Comparison of ENCODE assay signal across 14 cellular contexts in genomic region chr3:195194559-195195161, GRCh38.
DNase-seq lines count a peak whose midpoint lies in the region; ATAC-seq and TF ChIP-seq lines count a peak whose summit lies in the region.
"Had no signal": no experiment of that assay in that cellular context is flagged by ENCODE, and none has a peak within 500 bp of the region (broad histone marks: within the 10 kb centered on the region; RNA-seq: fewer than 3 reads in every experiment).

No MANE protein-coding gene starts in this region.

- CTCF ChIA-PET in RWPE1 (lab: Yijun Ruan, JAX), result interaction anchor here (0.6 kb wide), 2 partner anchors 41 to 210 kb away, joined by 3 read pairs; no protein-coding TSS in a partner anchor

- H3K4me2 ChIP-seq in OCI-LY3 (ENCODE audit: low read length), result peak overlapping the region; percentile 75

- intact Hi-C loops in Right ventricle myocardium superior (cut with DNase I), result no loop called here

- peaks cover 9% of the 10 kb centered on the region; the same call in 1 of the 2 replicates for H3K79me2 ChIP-seq in OCI-LY3 (ENCODE audit: low read length)

- H4K20me1 ChIP-seq in OCI-LY3 (ENCODE audit: insufficient read depth, low read length), result no peaks in the 10 kb centered on the region

- no peaks in the 10 kb centered on the region for H3K9me3 ChIP-seq in cardiac muscle cell (ENCODE audit: low read depth)
- peaks cover 6% of the 10 kb centered on the region; the same call in 1 of the 2 replicates for H3K9me3 ChIP-seq in OCI-LY3 (ENCODE audit: insufficient read depth, low read length)
- no peaks in the 10 kb centered on the region for H3K9me3 ChIP-seq in ectodermal cell (ENCODE audit: control insufficient read depth, low read length)
- H3K9me3 ChIP-seq: testis had no signal

- H3K4me1 ChIP-seq in cardiac muscle cell (ENCODE audit: low read depth), result peaks cover 6% of the 10 kb centered on the region
- peaks cover 28% of the 10 kb centered on the region for H3K4me1 ChIP-seq in OCI-LY3 (ENCODE audit: low read length)
- peaks cover 15% of the 10 kb centered on the region for H3K4me1 ChIP-seq in ectodermal cell (ENCODE audit: control insufficient read depth, insufficient read depth, low read length)
- H3K4me1 ChIP-seq: testis had no signal

- POLR2A ChIA-PET in RWPE1 (lab: Yijun Ruan, JAX; ENCODE audit: low non-redundant PET), result no interaction called here

- 86 to 96% methylated on average over 6 to 8 of the region's 8 CpGs for WGBS in ectodermal cell, 2 experiments

- no peak for DNase-seq in cardiac muscle cell (ENCODE audit: low read depth in 1 of 2, low spot score in 1 of 2)
- no peak for DNase-seq in Right ventricle myocardium superior
- DNase-seq in stimulated activated naive CD8-positive, alpha-beta T cell treated with anti-CD3 and anti-CD28 coated beads, Interleukin-15, Interleukin-2, amounts not matched to agents 100 U/mL and 50 U/mL, for 24 hours, result no peak
- DNase-seq in RWPE1 (ENCODE audit: low spot score), result no peak
- no peak for DNase-seq in ecto neural progenitor cell (ENCODE audit: low spot score)
- DNase-seq: erythroblast; immature natural killer cell; naive thymus-derived CD4-positive, alpha-beta T cell; stimulated activated CD4-positive, alpha-beta T cell treated with anti-CD3 and anti-CD28 coated beads, Interleukin-1b, Interleukin-23, amount 100 ng/mL, for 48 hours; testis; WERI-Rb-1 had no signal

- no peaks in the 10 kb centered on the region for H3K36me3 ChIP-seq in cardiac muscle cell
- H3K36me3 ChIP-seq in OCI-LY3 (replicated peaks; ENCODE audit: low read depth, low read length), result peaks cover 5% of the 10 kb centered on the region
- no peaks in the 10 kb centered on the region for H3K36me3 ChIP-seq in ectodermal cell (ENCODE audit: control insufficient read depth, insufficient read depth, low read length)
- H3K36me3 ChIP-seq: WERI-Rb-1 had no signal

- H3K27ac ChIP-seq in cardiac muscle cell, result peak overlapping the region; percentile 39
- H3K27ac ChIP-seq in OCI-LY3 (ENCODE audit: low read length), result peak overlapping the region; percentile 28
- peak overlapping the region; percentile 27 for H3K27ac ChIP-seq in ectodermal cell (ENCODE audit: insufficient read depth, low read depth, low read length, poor library complexity, severe bottlenecking)
- no peak overlapping the region for H3K27ac ChIP-seq in RWPE1
- H3K27ac ChIP-seq: testis, WERI-Rb-1 had no signal

- H2AFZ ChIP-seq in OCI-LY3 (ENCODE audit: low read depth, low read length), result peak overlapping the region; percentile 50; the same call in 1 of the 2 replicates

- H3K27me3 ChIP-seq in cardiac muscle cell (no peaks in the 10 kb centered on the region), OCI-LY3 (ENCODE audit: low read depth, low read length) (no peaks in the 10 kb centered on the region), ectodermal cell (ENCODE audit: control insufficient read depth, insufficient read depth, low read length, poor library complexity, severe bottlenecking) (no peaks in the 10 kb centered on the region)
- H3K27me3 ChIP-seq: testis had no signal

- peak overlapping the region; percentile 24; the same call in 1 of the 2 replicates for H3K9ac ChIP-seq in OCI-LY3 (ENCODE audit: low read length)

- ATAC-seq in Right ventricle myocardium superior (ENCODE audit: poor library complexity), result no peak
- ATAC-seq in stimulated activated naive CD8-positive, alpha-beta T cell treated with anti-CD3 and anti-CD28 coated beads, Interleukin-15, Interleukin-2, amounts not matched to agents 100 U/mL and 50 U/mL, for 24 hours, result peak; percentile 85
- ATAC-seq in GM19395 (IDR thresholded peaks at IDR 0.05; ENCODE audit: unreplicated experiment), result no peak
- ATAC-seq: naive thymus-derived CD4-positive, alpha-beta T cell had no signal

- H3K4me3 ChIP-seq in cardiac muscle cell, result no peak overlapping the region
- peak overlapping the region; percentile 62 for H3K4me3 ChIP-seq in OCI-LY3 (ENCODE audit: low read length)
- H3K4me3 ChIP-seq in ectodermal cell (ENCODE audit: insufficient read depth, low read depth, low read length), result no peak overlapping the region
- H3K4me3 ChIP-seq: testis had no signal

- TF ChIP-seq CTCF in cardiac muscle cell (IDR thresholded peaks at IDR 0.05; ENCODE audit: low read depth, low read length) (no peak), OCI-LY3 (IDR thresholded peaks at IDR 0.05; ENCODE audit: low read depth, low read length) (no peak), RWPE1 (conservative IDR thresholded peaks at IDR 0.05; ENCODE audit: low read depth) (no peak)
